ENCODE assay signal across 8 cellular contexts in genomic region chr3:153162513-153163348, GRCh38. TPM values are rescaled to one million over a fixed set of nuclear protein-coding genes. Genes with fewer than 3 reads are reported as not detected.
DNase-seq lines count a peak whose midpoint lies in the region; ATAC-seq and TF ChIP-seq lines count a peak whose summit lies in the region.

No MANE protein-coding gene starts in this region.

- no peak for TF ChIP-seq CTCF in coronary artery (IDR thresholded peaks at IDR 0.05)
- no peak for TF ChIP-seq CTCF in lower lobe of right lung (IDR thresholded peaks at IDR 0.05)

- H3K27me3 ChIP-seq in lower lobe of right lung (ENCODE audit: low read depth): no peaks in the 10 kb centered on the region

- peak overlapping the region; percentile 99 for H3K4me3 ChIP-seq in coronary artery
- peak overlapping the region; percentile 89 for H3K4me3 ChIP-seq in lower lobe of right lung

- DNase-seq in COR-L47 (lab: John Stamatoyannopoulos, UW) (peak; percentile 63), coronary artery (ENCODE audit: low spot score) (peak; percentile 80), lower lobe of right lung (peak; percentile 69), NCI-H1092 treated with DMSO at 0.1 percent for 48 hours (lab: John Stamatoyannopoulos, UW) (no peak)
- DNase-seq in activated CD4-positive, alpha-beta T cell treated with anti-CD3 and anti-CD28 coated beads, Interleukin-2, amount 10 ng/mL, durations not matched to agents 7 days and 5 days: peak; percentile 43
- peak in 2 of 3 donors; percentile 18 to 20 for DNase-seq in stimulated activated CD4-positive, alpha-beta T cell treated with anti-CD3 and anti-CD28 coated beads, TNF-alpha, amount 100 ng/mL, for 48 hours (ENCODE audit: low read depth in 3 of 3)

- no peaks in the 10 kb centered on the region for H3K9me3 ChIP-seq in KOPT-K1 (ENCODE audit: insufficient read depth, low read length, poor library complexity, severe bottlenecking)
- no peaks in the 10 kb centered on the region for H3K9me3 ChIP-seq in lower lobe of right lung

- ATAC-seq in GM21526 (IDR thresholded peaks at IDR 0.05; ENCODE audit: low FRiP score, unreplicated experiment) (peak; percentile 6), lower lobe of right lung (peak; percentile 1 to 26)

- H3K4me1 Mint-ChIP-seq in activated CD4-positive, alpha-beta T cell treated with anti-CD3 and anti-CD28 coated beads, Interleukin-2, amount 10 ng/mL, durations not matched to agents 7 days and 5 days: peaks cover 52% of the 10 kb centered on the region

- peak overlapping the region; percentile 99 for H3K27ac Mint-ChIP-seq in activated CD4-positive, alpha-beta T cell treated with anti-CD3 and anti-CD28 coated beads, Interleukin-2, amount 10 ng/mL, durations not matched to agents 7 days and 5 days

- H3K4me3 Mint-ChIP-seq in activated CD4-positive, alpha-beta T cell treated with anti-CD3 and anti-CD28 coated beads, Interleukin-2, amount 10 ng/mL, durations not matched to agents 7 days and 5 days: peak overlapping the region; percentile 99

- no peaks in the 10 kb centered on the region; the same call in 1 of the 2 replicates for H3K36me3 ChIP-seq in KOPT-K1 (ENCODE audit: insufficient read depth, low read length)
- no peaks in the 10 kb centered on the region for H3K36me3 ChIP-seq in lower lobe of right lung

- CTCF ChIA-PET in activated CD4-positive, alpha-beta T cell treated with anti-CD3 and anti-CD28 coated beads, Interleukin-2, amount 10 ng/mL, durations not matched to agents 7 days and 5 days (lab: Charles Lee): interaction anchor here (0.6 to 1.6 kb wide), 2 partner anchors 58 to 109 kb away, joined by 3 to 4 read pairs; no protein-coding TSS in a partner anchor

- H3K9me3 Mint-ChIP-seq in activated CD4-positive, alpha-beta T cell treated with anti-CD3 and anti-CD28 coated beads, Interleukin-2, amount 10 ng/mL, durations not matched to agents 7 days and 5 days: no peaks in the 10 kb centered on the region

- peaks cover 33% of the 10 kb centered on the region for H3K4me1 ChIP-seq in lower lobe of right lung

- H3K36me3 Mint-ChIP-seq in activated CD4-positive, alpha-beta T cell treated with anti-CD3 and anti-CD28 coated beads, Interleukin-2, amount 10 ng/mL, durations not matched to agents 7 days and 5 days (ENCODE audit: low read depth): peaks cover 44% of the 10 kb centered on the region

- POLR2A ChIA-PET in activated CD4-positive, alpha-beta T cell treated with anti-CD3 and anti-CD28 coated beads, Interleukin-2, amount 10 ng/mL, durations not matched to agents 7 days and 5 days (lab: Charles Lee): interaction anchor here (0.6 to 1.0 kb wide), 2 partner anchors 11 to 59 kb away, joined by 6 read pairs; no protein-coding TSS in a partner anchor

- no peaks in the 10 kb centered on the region for H3K27me3 Mint-ChIP-seq in activated CD4-positive, alpha-beta T cell treated with anti-CD3 and anti-CD28 coated beads, Interleukin-2, amount 10 ng/mL, durations not matched to agents 7 days and 5 days

- H3K27ac ChIP-seq in KOPT-K1 (ENCODE audit: low read depth, low read length, poor library complexity, severe bottlenecking) (peak overlapping the region; percentile 69), coronary artery (peak overlapping the region; percentile 93 to 98), lower lobe of right lung (peak overlapping the region; percentile 96)

- intact Hi-C loops in lower lobe of right lung (cut with DNase I): no loop called here

RNA-seq across cellular contexts. Expression of gene RAP2B, which starts 0.7 kb away (rescaled TPM):
- 10 to 100 TPM; 22.5 to 23.7 TPM for total RNA-seq in activated CD4-positive, alpha-beta T cell treated with anti-CD3 and anti-CD28 coated beads, Interleukin-2, amount 10 ng/mL, durations not matched to agents 7 days and 5 days
- 19.1 TPM for total RNA-seq in lower lobe of right lung
